21 cellular contexts compared by ENCODE assay signal in genomic region chr2:206056286-206056685, GRCh38. TPM values are rescaled to one million over a fixed set of nuclear protein-coding genes. Genes with fewer than 3 reads are reported as not detected.
DNase-seq lines count a peak whose midpoint lies in the region; ATAC-seq, FAIRE-seq and TF ChIP-seq lines count a peak whose summit lies in the region.
"Had no signal": no experiment of that assay in that cellular context is flagged by ENCODE, and none has a peak within 500 bp of the region (broad histone marks: within the 10 kb centered on the region; RNA-seq: fewer than 3 reads in every experiment).

No MANE protein-coding gene starts in this region.

- POLR2A ChIA-PET in GM12878 (lab: Charles Lee), result no interaction called here

- H3K27ac Mint-ChIP-seq in stimulated activated naive CD8-positive, alpha-beta T cell treated with anti-CD3 and anti-CD28 coated beads, Interleukin-15, amount 100 ng/mL, for 72 hours, result peak overlapping the region; percentile 21 to 77
- peak overlapping the region; percentile 59 for H3K27ac Mint-ChIP-seq in memory B cell

- H2AFZ ChIP-seq in GM12878 (ENCODE audit: control insufficient read depth, low read depth, low read length), result no peak overlapping the region

- 0 out of 2 replicates have a peak, but pooled peaks cover 2% of the 10 kb centered on the region for H3K4me1 ChIP-seq in GM12878 (ENCODE audit: control insufficient read depth, insufficient read depth, low read length)
- no peaks in the 10 kb centered on the region for H3K4me1 ChIP-seq in upper lobe of right lung
- H3K4me1 ChIP-seq in psoas muscle, result no peaks in the 10 kb centered on the region

- H3K27ac ChIP-seq in GM12878 (ENCODE audit: control insufficient read depth, insufficient read depth) (no peak overlapping the region), upper lobe of right lung (no peak overlapping the region), psoas muscle (no peak overlapping the region)
- H3K27ac ChIP-seq: BLaER1 treated with 17β-estradiol and CSF1 and Interleukin-3, amounts not matched to agents 10 nM and 100 nM had no signal

- H3K4me2 ChIP-seq in GM12878 (ENCODE audit: control insufficient read depth, insufficient read depth), result no peak overlapping the region
- H3K4me2 ChIP-seq: BLaER1 treated with 17β-estradiol and CSF1 and Interleukin-3, amounts not matched to agents 10 nM and 100 nM had no signal

- H3K9me3 ChIP-seq in GM12878 (replicated peaks; ENCODE audit: control insufficient read depth, insufficient read depth, low read length) (no peaks in the 10 kb centered on the region), upper lobe of right lung (no peaks in the 10 kb centered on the region), MG63 (no peaks in the 10 kb centered on the region), psoas muscle (no peaks in the 10 kb centered on the region)
- H3K9me3 ChIP-seq: BLaER1 treated with 17β-estradiol and CSF1 and Interleukin-3, amounts not matched to agents 10 nM and 100 nM had no signal

- no peak overlapping the region for H3K9ac ChIP-seq in GM12878 (ENCODE audit: control insufficient read depth, insufficient read depth, low read length)
- H3K9ac ChIP-seq: BLaER1 treated with 17β-estradiol and CSF1 and Interleukin-3, amounts not matched to agents 10 nM and 100 nM had no signal

- no peak for TF ChIP-seq POLR2A in GM12878 (IDR thresholded peaks at IDR 0.05; ENCODE audit: low read depth, low read length)

- in situ Hi-C loops in GM12878 (cut with MboI), result no loop called here

- over 99% methylated on average over 8 of the region's 8 CpGs for WGBS in GM12878 (ENCODE audit: insufficient coverage, insufficient replicate concordance, low lambda C conversion rate, missing lambda C conversion rate)
- WGBS in psoas muscle, 3 donors, result 97 to 100% (median 97%) methylated on average over 8 of the region's 8 CpGs

- RAD21 ChIA-PET in GM12878 (lab: Charles Lee; ENCODE audit: unreplicated experiment), result no interaction called here

- TF ChIP-seq EP300 in GM12878 (IDR thresholded peaks at IDR 0.05; ENCODE audit: borderline replicate concordance in 1 of 2, control insufficient read depth in 1 of 2, low read depth in 2 of 2, low read length in 2 of 2), result no peak

- no peak for FAIRE-seq in GM12878 (lab: Jason Lieb, UNC)
- FAIRE-seq: D721Med, H1 had no signal

- H3K27me3 Mint-ChIP-seq in stimulated activated naive CD8-positive, alpha-beta T cell treated with anti-CD3 and anti-CD28 coated beads, Interleukin-15, amount 100 ng/mL, for 72 hours, result no peaks in the 10 kb centered on the region
- H3K27me3 Mint-ChIP-seq in memory B cell, result no peaks in the 10 kb centered on the region

- H3K9me3 Mint-ChIP-seq in stimulated activated naive CD8-positive, alpha-beta T cell treated with anti-CD3 and anti-CD28 coated beads, Interleukin-15, amount 100 ng/mL, for 72 hours, result no peaks in the 10 kb centered on the region
- H3K9me3 Mint-ChIP-seq in memory B cell, result no peaks in the 10 kb centered on the region

- no peaks in the 10 kb centered on the region for H4K20me1 ChIP-seq in GM12878 (ENCODE audit: control insufficient read depth, insufficient read depth)

- H3K36me3 Mint-ChIP-seq in memory B cell, result peaks cover 32% of the 10 kb centered on the region

- CTCF ChIA-PET in GM12878 (lab: Yijun Ruan, JAX), result no interaction called here

- no peaks in the 10 kb centered on the region for H3K27me3 ChIP-seq in GM12878 (replicated peaks in 1 of 2; ENCODE audit: control insufficient read depth in 2 of 2, insufficient read depth in 2 of 2, low read length in 1 of 2)
- H3K27me3 ChIP-seq in upper lobe of right lung, result no peaks in the 10 kb centered on the region
- no peaks in the 10 kb centered on the region for H3K27me3 ChIP-seq in MG63
- no peaks in the 10 kb centered on the region for H3K27me3 ChIP-seq in psoas muscle (ENCODE audit: insufficient read depth in 3 of 3, low read length in 2 of 3)
- H3K27me3 ChIP-seq: BLaER1 treated with 17β-estradiol and CSF1 and Interleukin-3, amounts not matched to agents 10 nM and 100 nM had no signal

- TSS peak; percentile 50 for BruUV-seq in GM12878 (replicated peaks; lab: Mats Ljungman, UMichigan)

- no peak for DNase-seq in stimulated activated naive CD8-positive, alpha-beta T cell treated with anti-CD3 and anti-CD28 coated beads, Interleukin-15, amount 100 ng/mL, for 72 hours
- no peak for DNase-seq in stimulated activated naive CD8-positive, alpha-beta T cell treated with anti-CD3 and anti-CD28 coated beads, Interleukin-15, Interleukin-2, amounts not matched to agents 100 U/mL and 50 U/mL, for 24 hours
- DNase-seq in GM12878 (ENCODE audit: low read depth, low spot score), result no peak
- DNase-seq in memory B cell (ENCODE audit: low spot score in 2 of 2), result no peak
- DNase-seq in upper lobe of right lung, result peak; percentile 32
- DNase-seq in MG63, result no peak
- no peak for DNase-seq in HCEC 1CT
- no peak for DNase-seq in psoas muscle
- DNase-seq: IMR-90, Karpas-422, MM.1S, NCI-H1092 treated with DMSO at 0.1 percent for 48 hours, NCI-H146, NCI-H2029 treated with DMSO at 0.1 percent for 48 hours, NCI-H2171 treated with DMSO at 0.1 percent for 48 hours, NCI-H446 treated with DMSO at 0.1 percent for 48 hours, NCI-H69, Right ventricle myocardium superior had no signal

- TF ChIP-seq CTCF in GM12878 (IDR thresholded peaks at IDR 0.05 in 2 of 3, conservative IDR thresholded peaks at IDR 0.05 in 1 of 3; ENCODE audit: control insufficient read depth in 2 of 3, extremely low read depth in 1 of 3, insufficient read depth in 1 of 3, low read depth in 3 of 3, low read length in 3 of 3) (no peak), upper lobe of right lung (IDR thresholded peaks at IDR 0.05) (no peak), psoas muscle (IDR thresholded peaks at IDR 0.05) (no peak)

- H3K4me3 ChIP-seq in GM12878, result no peak overlapping the region
- no peak overlapping the region for H3K4me3 ChIP-seq in upper lobe of right lung
- no peak overlapping the region for H3K4me3 ChIP-seq in MG63
- no peak overlapping the region for H3K4me3 ChIP-seq in psoas muscle
- H3K4me3 ChIP-seq: BLaER1 treated with 17β-estradiol and CSF1 and Interleukin-3, amounts not matched to agents 10 nM and 100 nM had no signal

- H3K4me3 Mint-ChIP-seq in stimulated activated naive CD8-positive, alpha-beta T cell treated with anti-CD3 and anti-CD28 coated beads, Interleukin-15, amount 100 ng/mL, for 72 hours, result no peak overlapping the region
- no peak overlapping the region for H3K4me3 Mint-ChIP-seq in memory B cell

- H3K36me3 ChIP-seq in GM12878 (ENCODE audit: control insufficient read depth in 2 of 2, insufficient read depth in 2 of 2, low read length in 1 of 2), result peaks cover 5 to 16% of the 10 kb centered on the region in 2 experiments
- H3K36me3 ChIP-seq in upper lobe of right lung, result peaks cover 44% of the 10 kb centered on the region
- H3K36me3 ChIP-seq in MG63, result peaks cover 17% of the 10 kb centered on the region
- H3K36me3 ChIP-seq in psoas muscle (ENCODE audit: insufficient read depth in 1 of 2, low read depth in 1 of 2), result peaks cover 7 to 60% of the 10 kb centered on the region in 2 donors

- peaks cover 8% of the 10 kb centered on the region for H3K4me1 Mint-ChIP-seq in stimulated activated naive CD8-positive, alpha-beta T cell treated with anti-CD3 and anti-CD28 coated beads, Interleukin-15, amount 100 ng/mL, for 72 hours
- H3K4me1 Mint-ChIP-seq in memory B cell, result peaks cover 13% of the 10 kb centered on the region

- ATAC-seq in stimulated activated naive CD8-positive, alpha-beta T cell treated with anti-CD3 and anti-CD28 coated beads, Interleukin-15, amount 100 ng/mL, for 72 hours, result no peak
- ATAC-seq in stimulated activated naive CD8-positive, alpha-beta T cell treated with anti-CD3 and anti-CD28 coated beads, Interleukin-15, Interleukin-2, amounts not matched to agents 100 U/mL and 50 U/mL, for 24 hours, result no peak
- ATAC-seq in GM12878, result no peak
- no peak for ATAC-seq in memory B cell (ENCODE audit: low read depth)
- peak; percentile 24 for ATAC-seq in upper lobe of right lung
- ATAC-seq in psoas muscle, result no peak

- SMC1A ChIA-PET in GM12878 (lab: Charles Lee; ENCODE audit: uncharacterized antibody, unreplicated experiment), result no interaction called here

- H3K79me2 ChIP-seq in GM12878 (ENCODE audit: control insufficient read depth, insufficient read depth, low read length), result no peaks in the 10 kb centered on the region; the same call in none of the 2 replicates

- intact Hi-C loops in GM12878 (cut with micrococcal nuclease; ENCODE audit: unreplicated experiment) (no loop called here), upper lobe of right lung (cut with DNase I) (no loop called here), psoas muscle (cut with DNase I) (no loop called here)

- TF ChIP-seq RAD21 in GM12878 (IDR thresholded peaks at IDR 0.05; ENCODE audit: insufficient read depth, low read depth, low read length), result no peak

TF ChIP-seq in GM12878, 131 proteins besides CTCF, POLR2A, EP300 and RAD21 (continues in another document):
- TF ChIP-seq MXI1 (IDR thresholded peaks at IDR 0.05; ENCODE audit: low read depth, low read length) (no peak), BHLHE40 (IDR thresholded peaks at IDR 0.05; ENCODE audit: borderline replicate concordance in 1 of 2, low read depth in 2 of 2, low read length in 1 of 2) (no peak), HDAC2 (IDR thresholded peaks at IDR 0.05) (no peak)

RNA-seq across cellular contexts. Expression of gene INO80D, which starts 29.7 kb away (rescaled TPM):
- total RNA-seq in GM12878 (2013; cell fraction: nucleolus; rRNA removed), result 44.6 and 48.4 TPM in 2 replicates
- total RNA-seq in GM12878 (2014; rRNA removed) (6.3 and 7.9 TPM in 2 replicates), GM12878 (2014; rRNA removed; fragmentation: Illumina TruSeq; extraction: Trizol) (6.5 and 7.2 TPM in 2 replicates), GM12878 (2021) (15.3 and 16.3 TPM in 2 replicates), upper lobe of right lung (29.4 TPM), psoas muscle (10 to 100 TPM; 15.4 to 17.7 (median 16.5) TPM)
- polyA plus RNA-seq in GM12878 (2011; ENCODE audit: low read depth), result 2.3 TPM
- polyA plus RNA-seq in GM12878 (2011; rRNA removed) (8.1 and 10.5 TPM in 2 replicates), GM12878 (2014; fragmentation: Illumina TruSeq; extraction: Trizol) (3.9 and 4.9 TPM in 2 replicates), GM12878 (2014; fragmentation: Nextera tagmentation; extraction: Ambion mirVana) (1 to 10 TPM in 1 of 2 experiments, under 1 TPM in 1; 0.73 to 1.9 TPM), GM12878 (2014; rRNA removed) (3.1 and 3.2 TPM in 2 replicates), GM12878 (2016; fragmentation: Nextera tagmentation; extraction: Ambion mirVana) (1 to 10 TPM; 4.5 to 4.8 TPM), psoas muscle (1 to 10 TPM; 1.7 to 4.0 (median 2.4) TPM)
- 4.8 and 5.4 TPM in 2 replicates for polyA plus RNA-seq in GM12878 (2011; cell fraction: cytosol; rRNA removed)
- 10.1 and 10.6 TPM in 2 replicates for polyA plus RNA-seq in GM12878 (2011; cell fraction: nucleus; rRNA removed)
- polyA plus RNA-seq in GM12878 (2012), result 3.3 and 4.1 TPM in 2 replicates
- polyA minus RNA-seq in GM12878 (2011; rRNA and poly(A)+ RNA removed), result 45.5 and 48.5 TPM in 2 replicates
- 12.4 and 15.3 TPM in 2 replicates for polyA minus RNA-seq in GM12878 (2011; cell fraction: cytosol; rRNA and poly(A)+ RNA removed)
- polyA minus RNA-seq in GM12878 (2011; cell fraction: nucleus; rRNA and poly(A)+ RNA removed), result 15.7 and 21.5 TPM in 2 replicates
- total RNA-seq in MG63 (2014; rRNA removed; shearing (Covaris generic); ENCODE audit: low replicate concordance), result 1.1 and 3.5 TPM in 2 replicates
